In genomic region chrX:29065477-29065876, GRCh38 we compare ENCODE assay signal across 31 cellular contexts.
"Had no signal": no experiment of that assay in that cellular context is flagged by ENCODE, and none has a peak within 500 bp of the region (broad histone marks: within the 10 kb centered on the region; RNA-seq: fewer than 3 reads in every experiment).

No MANE protein-coding gene starts in this region.

- H3K27ac Mint-ChIP-seq: natural killer cell; nephron; neural progenitor cell; progenitor cell of endocrine pancreas; stimulated activated memory B cell treated with anti-CD40 and anti-IgM and Interleukin-4, amounts not matched to agents 10 μg/mL and 1 μg/mL and 100 μg/mL, for 72 hours; stimulated activated naive CD8-positive, alpha-beta T cell treated with anti-CD3 and anti-CD28 coated beads, Interleukin-15, amount 100 ng/mL, for 72 hours; type B pancreatic cell had no signal

- H3K27me3 Mint-ChIP-seq: progenitor cell of endocrine pancreas; stimulated activated memory B cell treated with anti-CD40 and anti-IgM and Interleukin-4, amounts not matched to agents 10 μg/mL and 1 μg/mL and 100 μg/mL, for 72 hours; stimulated activated naive CD8-positive, alpha-beta T cell treated with anti-CD3 and anti-CD28 coated beads, Interleukin-15, amount 100 ng/mL, for 72 hours; type B pancreatic cell had no signal

- DNase-seq: natural killer cell; occipital lobe; ovary; posterior cingulate gyrus; psoas muscle; right cardiac atrium; spleen; stimulated activated CD4-positive, alpha-beta T cell treated with anti-CD3 and anti-CD28 coated beads, Interleukin-12 subunit alpha, Interleukin-12 subunit beta, amount 100 ng/mL, for 4 hours; stimulated activated CD4-positive, alpha-beta T cell treated with anti-CD3 and anti-CD28 coated beads, Interleukin-1b, Interleukin-23, amount 100 ng/mL, for 48 hours; stimulated activated CD4-positive, alpha-beta T cell treated with anti-CD3 and anti-CD28 coated beads, Interleukin-4, amount 100 ng/mL, for 1 hour; stimulated activated CD4-positive, alpha-beta T cell treated with anti-CD3 and anti-CD28 coated beads, Interleukin-4, amount 100 ng/mL, for 4 hours; stimulated activated CD8-positive, alpha-beta memory T cell treated with anti-CD3 and anti-CD28 coated beads, Interleukin-4, amount 100 ng/mL, for 48 hours; stimulated activated naive CD4-positive, alpha-beta T cell; stimulated activated naive CD8-positive, alpha-beta T cell treated with anti-CD3 and anti-CD28 coated beads, Interleukin-15, amount 100 ng/mL, for 72 hours; stimulated activated naive CD8-positive, alpha-beta T cell treated with anti-CD3 and anti-CD28 coated beads, Interleukin-15, Interleukin-2, amounts not matched to agents 100 U/mL and 50 U/mL, for 24 hours; substantia nigra; testis; tibial artery; transverse colon; upper lobe of right lung; uterus had no signal

- H3K4me1 ChIP-seq: parathyroid adenoma, psoas muscle, spleen, suprapubic skin, testis, tibial artery, transverse colon, upper lobe of right lung, uterus had no signal

- ATAC-seq: natural killer cell; psoas muscle; right cardiac atrium; sciatic nerve; stimulated activated memory B cell treated with anti-CD40 and anti-IgM and Interleukin-4, amounts not matched to agents 10 μg/mL and 1 μg/mL and 100 μg/mL, for 72 hours; stimulated activated naive CD8-positive, alpha-beta T cell treated with anti-CD3 and anti-CD28 coated beads, Interleukin-15, amount 100 ng/mL, for 72 hours; stimulated activated naive CD8-positive, alpha-beta T cell treated with anti-CD3 and anti-CD28 coated beads, Interleukin-15, Interleukin-2, amounts not matched to agents 100 U/mL and 50 U/mL, for 24 hours; upper lobe of right lung had no signal

- H3K36me3 ChIP-seq: neural progenitor cell, ovary, spleen, suprapubic skin, tibial artery, transverse colon, upper lobe of right lung, uterus had no signal

- H2AFZ ChIP-seq: neural progenitor cell, parathyroid adenoma had no signal

- H3K79me2 ChIP-seq: parathyroid adenoma had no signal

- H3K4me2 ChIP-seq: neural progenitor cell, smooth muscle cell had no signal

- H3K4me1 Mint-ChIP-seq: natural killer cell; nephron; stimulated activated memory B cell treated with anti-CD40 and anti-IgM and Interleukin-4, amounts not matched to agents 10 μg/mL and 1 μg/mL and 100 μg/mL, for 72 hours; stimulated activated naive CD8-positive, alpha-beta T cell treated with anti-CD3 and anti-CD28 coated beads, Interleukin-15, amount 100 ng/mL, for 72 hours had no signal

- H3K9ac ChIP-seq: neural progenitor cell, parathyroid adenoma had no signal

- H3K4me3 ChIP-seq: neural progenitor cell, ovary, psoas muscle, skin epidermis, smooth muscle cell, spleen, suprapubic skin, testis, tibial artery, transverse colon, upper lobe of right lung, uterus had no signal

- H3K9me3 Mint-ChIP-seq: type B pancreatic cell had no signal

- H3K4me3 Mint-ChIP-seq: natural killer cell; nephron; neural progenitor cell; stimulated activated memory B cell treated with anti-CD40 and anti-IgM and Interleukin-4, amounts not matched to agents 10 μg/mL and 1 μg/mL and 100 μg/mL, for 72 hours; stimulated activated naive CD8-positive, alpha-beta T cell treated with anti-CD3 and anti-CD28 coated beads, Interleukin-15, amount 100 ng/mL, for 72 hours; type B pancreatic cell had no signal

- H3K27me3 ChIP-seq: neural progenitor cell, ovary, spleen, suprapubic skin, testis, tibial artery, transverse colon, upper lobe of right lung, uterus had no signal

- H3K36me3 Mint-ChIP-seq: natural killer cell; neural progenitor cell; stimulated activated memory B cell treated with anti-CD40 and anti-IgM and Interleukin-4, amounts not matched to agents 10 μg/mL and 1 μg/mL and 100 μg/mL, for 72 hours; type B pancreatic cell had no signal

- H3K9me3 ChIP-seq: ovary, psoas muscle, suprapubic skin, testis, tibial artery, transverse colon, upper lobe of right lung, uterus had no signal

- H3K27ac ChIP-seq: neural progenitor cell, ovary, parathyroid adenoma, psoas muscle, skin epidermis, spleen, suprapubic skin, testis, tibial artery, transverse colon, upper lobe of right lung, uterus had no signal
